Comparison of ENCODE assay signal across 19 cellular contexts in genomic region chr2:212945526-212945925, GRCh38.
"Had no signal": no experiment of that assay in that cellular context is flagged by ENCODE, and none has a peak within 500 bp of the region (broad histone marks: within the 10 kb centered on the region; RNA-seq: fewer than 3 reads in every experiment).

No MANE protein-coding gene starts in this region.

- H3K9me3 ChIP-seq: colonic mucosa, esophagus squamous epithelium, gastroesophageal sphincter, left ventricle myocardium inferior, lower lobe of right lung, neutrophil, psoas muscle, right lobe of liver had no signal

- H3K4me3 Mint-ChIP-seq: immature natural killer cell; naive thymus-derived CD4-positive, alpha-beta T cell; nephron progenitor cell had no signal

- H3K4me1 ChIP-seq: colonic mucosa had no signal

- H3K27ac ChIP-seq: colonic mucosa, esophagus squamous epithelium, gastroesophageal sphincter, left ventricle myocardium inferior, lower lobe of right lung, neutrophil, psoas muscle, right lobe of liver had no signal

- H3K36me3 Mint-ChIP-seq: naive thymus-derived CD4-positive, alpha-beta T cell had no signal

- H3K4me3 ChIP-seq: colonic mucosa, esophagus squamous epithelium, gastroesophageal sphincter, left ventricle myocardium inferior, lower lobe of right lung, psoas muscle, right lobe of liver had no signal

- H3K9me3 Mint-ChIP-seq: immature natural killer cell, nephron progenitor cell had no signal

- H3K36me3 ChIP-seq: colonic mucosa, esophagus squamous epithelium, gastroesophageal sphincter, left ventricle myocardium inferior, lower lobe of right lung, neutrophil, right lobe of liver had no signal

- DNase-seq: colonic mucosa; dermis blood vessel endothelial cell; esophagus squamous epithelium; foreskin fibroblast; immature natural killer cell; kidney; left cardiac atrium; left ventricle myocardium inferior; lower lobe of right lung; mesenchymal stem cell; naive thymus-derived CD4-positive, alpha-beta T cell; nephron progenitor cell; psoas muscle; retina; right lobe of liver; stimulated activated CD4-positive, alpha-beta T cell treated with anti-CD3 and anti-CD28 coated beads, Interleukin-12 subunit alpha, Interleukin-12 subunit beta, amount 100 ng/mL, for 4 hours; stimulated activated naive CD4-positive, alpha-beta T cell treated with Interleukin-2 at 50 U/mL for 16 hours had no signal

- H3K27ac Mint-ChIP-seq: naive thymus-derived CD4-positive, alpha-beta T cell had no signal

- H3K27me3 ChIP-seq: colonic mucosa, esophagus squamous epithelium, gastroesophageal sphincter, neutrophil, right lobe of liver had no signal

- H3K4me1 Mint-ChIP-seq: naive thymus-derived CD4-positive, alpha-beta T cell had no signal
